ENCODE assay signal across 8 cellular contexts in genomic region chr17:42566215-42566872, GRCh38. TPM values are rescaled to one million over a fixed set of nuclear protein-coding genes. Genes with fewer than 3 reads are reported as not detected.
DNase-seq lines count a peak whose midpoint lies in the region; ATAC-seq and TF ChIP-seq lines count a peak whose summit lies in the region.

No MANE protein-coding gene starts in this region.

- H3K4me3 ChIP-seq in ACC112 (ENCODE audit: low read depth, low read length) (peak overlapping the region; percentile 98), cardiac fibroblast (replicated peaks in 1 of 2; ENCODE audit: low read depth in 2 of 2, low read length in 2 of 2) (peak overlapping the region; percentile 96 to 99), muscle layer of duodenum (ENCODE audit: low read depth in 1 of 2, low read length in 2 of 2) (peak overlapping the region; percentile 58 to 91)

- H3K79me2 ChIP-seq in ACC112 (ENCODE audit: control insufficient read depth, insufficient read depth, low read length, unreplicated experiment) = peaks cover 55% of the 10 kb centered on the region

- no peaks in the 10 kb centered on the region for H3K9me3 ChIP-seq in muscle layer of duodenum (ENCODE audit: control insufficient read depth in 1 of 2, low read length in 2 of 2)

- no peak overlapping the region for H3K27ac ChIP-seq in ACC112 (ENCODE audit: low read depth, low read length)
- peak overlapping the region; percentile 51 for H3K27ac ChIP-seq in muscle layer of duodenum (ENCODE audit: low read length)

- no peaks in the 10 kb centered on the region for H3K27me3 ChIP-seq in ACC112 (ENCODE audit: insufficient read depth, low read length)
- no peaks in the 10 kb centered on the region for H3K27me3 ChIP-seq in muscle layer of duodenum (ENCODE audit: low read depth, low read length)

- H3K36me3 ChIP-seq in ACC112 (ENCODE audit: insufficient read depth, low read length) (peaks cover 16% of the 10 kb centered on the region), muscle layer of duodenum (ENCODE audit: control insufficient read depth in 1 of 2, insufficient read depth in 2 of 2, low read length in 2 of 2) (peaks cover 35 to 54% of the 10 kb centered on the region in 2 donors)

- TF ChIP-seq CTCF in cardiac fibroblast (IDR thresholded peaks at IDR 0.05; ENCODE audit: low read depth, low read length) = no peak

- DNase-seq in cardiac fibroblast (ENCODE audit: low read depth in 2 of 2) (no peak), HT-29 (ENCODE audit: low spot score) (no peak)

- H2AFZ ChIP-seq in ACC112 (ENCODE audit: low read length, unreplicated experiment) = no peak overlapping the region

- H3K4me1 ChIP-seq in ACC112 (ENCODE audit: control insufficient read depth, insufficient read depth, low read length, unreplicated experiment) (peaks cover 24% of the 10 kb centered on the region), muscle layer of duodenum (ENCODE audit: control insufficient read depth in 1 of 2, insufficient read depth in 2 of 2, low read length in 2 of 2) (peaks cover 13 to 40% of the 10 kb centered on the region in 2 donors)

- peak; percentile 4 for ATAC-seq in HG03354 (IDR thresholded peaks at IDR 0.05; ENCODE audit: poor library complexity, severe bottlenecking, unreplicated experiment)
- ATAC-seq in HG02885 (IDR thresholded peaks at IDR 0.05; ENCODE audit: poor library complexity, unreplicated experiment) = no peak
- no peak for ATAC-seq in HG02763 (IDR thresholded peaks at IDR 0.05; ENCODE audit: unreplicated experiment)
- ATAC-seq in HG02970 (IDR thresholded peaks at IDR 0.05; ENCODE audit: low FRiP score, unreplicated experiment) = no peak

RNA-seq across cellular contexts. Expression of gene MLX, which starts 0.6 kb away (rescaled TPM):
- 55.9 and 63.1 TPM in 2 replicates for total RNA-seq in HT-29 (2014; rRNA removed; shearing (Covaris generic))

RNA-seq across cellular contexts. Expression of gene COASY, which starts 4.4 kb away (rescaled TPM):
- total RNA-seq in HT-29 (2014; rRNA removed; shearing (Covaris generic)) = 82.1 and 103 TPM in 2 replicates

RNA-seq across cellular contexts. Expression of gene PSMC3IP, which starts 11.2 kb away (rescaled TPM):
- 12.4 and 16.0 TPM in 2 replicates for total RNA-seq in HT-29 (2014; rRNA removed; shearing (Covaris generic))

RNA-seq across cellular contexts. Expression of gene HSD17B1, which starts 13.6 kb away (rescaled TPM):
- total RNA-seq in HT-29 (2014; rRNA removed; shearing (Covaris generic)) = 0.91 and 1.7 TPM in 2 replicates

RNA-seq across cellular contexts. Expression of gene NAGLU, which starts 30.3 kb away (rescaled TPM):
- 54.9 and 65.5 TPM in 2 replicates for total RNA-seq in HT-29 (2014; rRNA removed; shearing (Covaris generic))
